ENCODE assay signal across 8 cellular contexts in genomic region chr13:51644649-51645048, GRCh38.
DNase-seq lines count a peak whose midpoint lies in the region; ATAC-seq lines count a peak whose summit lies in the region.

No MANE protein-coding gene starts in this region.

- H3K4me1 Mint-ChIP-seq in activated naive CD8-positive, alpha-beta T cell treated with anti-CD3 and anti-CD28 coated beads, Interleukin-2, amount 10 ng/mL, durations not matched to agents 7 days and 5 days: peaks cover 29% of the 10 kb centered on the region

- no peak for DNase-seq in activated naive CD8-positive, alpha-beta T cell treated with anti-CD3 and anti-CD28 coated beads, Interleukin-2, amount 10 ng/mL, durations not matched to agents 7 days and 5 days
- DNase-seq in iris pigment epithelial cell (ENCODE audit: low read depth) (peak; percentile 66), T-helper 9 cell (no peak), HT-29 (ENCODE audit: low spot score) (no peak), germinal center (ENCODE audit: low spot score) (no peak)

- no peak overlapping the region for H2AFZ ChIP-seq in ACC112 (ENCODE audit: low read length, unreplicated experiment)

- H3K4me1 ChIP-seq in ACC112 (ENCODE audit: control insufficient read depth, insufficient read depth, low read length, unreplicated experiment): peaks cover 32% of the 10 kb centered on the region

- no peaks in the 10 kb centered on the region for H3K9me3 Mint-ChIP-seq in activated naive CD8-positive, alpha-beta T cell treated with anti-CD3 and anti-CD28 coated beads, Interleukin-2, amount 10 ng/mL, durations not matched to agents 7 days and 5 days

- H3K27me3 Mint-ChIP-seq in activated naive CD8-positive, alpha-beta T cell treated with anti-CD3 and anti-CD28 coated beads, Interleukin-2, amount 10 ng/mL, durations not matched to agents 7 days and 5 days: no peaks in the 10 kb centered on the region

- peak overlapping the region; percentile 60 for H3K4me3 ChIP-seq in ACC112 (ENCODE audit: low read depth, low read length)

- H3K79me2 ChIP-seq in ACC112 (ENCODE audit: control insufficient read depth, insufficient read depth, low read length, unreplicated experiment): peaks cover 45% of the 10 kb centered on the region

- POLR2A ChIA-PET in activated naive CD8-positive, alpha-beta T cell treated with anti-CD3 and anti-CD28 coated beads, Interleukin-2, amount 10 ng/mL, durations not matched to agents 7 days and 5 days (lab: Charles Lee): interaction anchor here (1.0 to 1.9 kb wide), 4 partner anchors 10 to 368 kb away, joined by 3 to 13 read pairs (median 5); partner anchors contain the start of genes ALG11 and INTS6

- H3K27me3 ChIP-seq in ACC112 (ENCODE audit: insufficient read depth, low read length): no peaks in the 10 kb centered on the region

- peak overlapping the region; percentile 47 for H3K27ac Mint-ChIP-seq in activated naive CD8-positive, alpha-beta T cell treated with anti-CD3 and anti-CD28 coated beads, Interleukin-2, amount 10 ng/mL, durations not matched to agents 7 days and 5 days

- no peaks in the 10 kb centered on the region for H3K36me3 ChIP-seq in ACC112 (ENCODE audit: insufficient read depth, low read length)

- H3K27ac ChIP-seq in ACC112 (ENCODE audit: low read depth, low read length): peak overlapping the region; percentile 100

- H3K36me3 Mint-ChIP-seq in activated naive CD8-positive, alpha-beta T cell treated with anti-CD3 and anti-CD28 coated beads, Interleukin-2, amount 10 ng/mL, durations not matched to agents 7 days and 5 days: peaks cover 11% of the 10 kb centered on the region

- H3K4me3 Mint-ChIP-seq in activated naive CD8-positive, alpha-beta T cell treated with anti-CD3 and anti-CD28 coated beads, Interleukin-2, amount 10 ng/mL, durations not matched to agents 7 days and 5 days: no peak overlapping the region

- ATAC-seq in HG02938 (IDR thresholded peaks at IDR 0.05; ENCODE audit: unreplicated experiment) (peak; percentile 43), HG03439 (IDR thresholded peaks at IDR 0.05; ENCODE audit: unreplicated experiment) (no peak)
- no peak for ATAC-seq in activated naive CD8-positive, alpha-beta T cell treated with anti-CD3 and anti-CD28 coated beads, Interleukin-2, amount 10 ng/mL, durations not matched to agents 7 days and 5 days (ENCODE audit: low read depth)
